In the genomic region with DNA sequence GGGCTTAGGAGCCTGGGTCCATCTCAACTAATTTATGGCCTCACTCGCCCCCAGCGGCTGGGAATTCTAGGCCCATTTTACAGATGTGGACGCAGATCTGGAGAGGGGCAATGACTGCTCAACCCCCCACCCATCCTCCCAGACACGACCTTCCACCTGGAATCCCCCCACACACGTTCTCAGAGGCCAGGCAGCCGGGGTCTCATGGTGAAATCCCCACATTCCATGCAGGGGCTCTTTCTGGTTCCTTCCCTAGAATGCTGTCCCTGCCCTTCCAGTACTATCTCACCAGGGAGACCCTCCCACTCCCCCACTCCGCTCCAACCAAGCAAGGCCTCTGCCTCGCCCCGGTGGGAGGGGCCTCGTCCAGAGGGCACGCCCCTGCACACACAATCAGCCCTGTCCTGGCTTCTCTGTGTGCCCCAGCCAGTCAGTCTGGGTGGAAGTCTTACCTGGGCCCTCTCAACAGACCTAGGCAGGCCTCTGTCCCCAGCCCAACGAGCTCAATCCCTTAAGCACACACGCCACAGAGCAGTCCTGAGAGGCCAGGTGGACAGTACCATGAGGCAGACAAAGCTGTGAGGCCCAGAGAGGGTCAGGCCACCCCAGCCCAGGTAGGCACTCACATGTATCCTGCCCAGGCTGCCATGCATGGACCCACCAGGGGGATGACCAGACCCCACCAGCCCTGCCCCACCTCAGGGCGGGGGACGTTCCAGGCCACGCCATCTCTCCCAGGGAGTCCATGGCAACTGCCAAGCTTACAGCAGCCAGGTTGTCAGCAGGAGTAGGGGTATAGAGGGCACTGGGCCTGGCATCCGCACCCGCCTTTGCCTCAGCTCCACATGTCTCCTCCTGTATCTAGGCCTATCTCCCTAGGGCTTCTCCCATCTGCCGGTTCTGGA, we compare ENCODE assay signal across 8 cellular contexts. TPM values are rescaled to one million over a fixed set of nuclear protein-coding genes. Genes with fewer than 3 reads are reported as not detected.
DNase-seq lines count a peak whose midpoint lies in the region; ATAC-seq and TF ChIP-seq lines count a peak whose summit lies in the region.

No MANE protein-coding gene starts in this region.

- H3K27ac Mint-ChIP-seq in H9: peak overlapping the region in 2 of 3 experiments; percentile 51 to 67; a peak in 3 of 7 replicates
- H3K27ac Mint-ChIP-seq in effector memory CD8-positive, alpha-beta T cell: peak overlapping the region; percentile 77 to 83

- H3K27me3 Mint-ChIP-seq in H9 (ENCODE audit: low read depth): peaks cover 5% of the 10 kb centered on the region
- no peaks in the 10 kb centered on the region for H3K27me3 Mint-ChIP-seq in effector memory CD8-positive, alpha-beta T cell

- no peak overlapping the region for H2BK15ac ChIP-seq in H9 (ENCODE audit: low read depth, low read length)

- no peak overlapping the region for H2AK5ac ChIP-seq in H9 (ENCODE audit: insufficient read length, low read length)

- H3K9ac ChIP-seq in H9 (ENCODE audit: extremely low read depth, insufficient read length, low read length): no peak overlapping the region

- H3K36me3 ChIP-seq in SJCRH30 (no peaks in the 10 kb centered on the region; the same call in 1 of the 2 replicates), neuron (ENCODE audit: insufficient read depth, low read length) (peaks cover 15% of the 10 kb centered on the region)

- no CpG with 5 or more reads among the region's 19 CpGs for WGBS in H9 (ENCODE audit: extremely low coverage, insufficient read length, low lambda C conversion rate)

- H3K23ac ChIP-seq in H9 (ENCODE audit: insufficient read length, low read depth, low read length): no peak overlapping the region

- no peak overlapping the region for H3K56ac ChIP-seq in H9 (ENCODE audit: insufficient read length, low read depth, low read length)

- H3T11ph ChIP-seq in H9 (ENCODE audit: low read length): no peak overlapping the region

- H4K20me1 ChIP-seq in H9 (ENCODE audit: control insufficient read depth, insufficient read depth, insufficient read length): peaks cover 2% of the 10 kb centered on the region

- DNase-seq in H9 (peak; percentile 98), SJCRH30 (peak; percentile 89 to 90), GM20000 (ENCODE audit: low spot score) (no peak), EL (no peak)
- no peak for DNase-seq in effector memory CD8-positive, alpha-beta T cell

- no peak overlapping the region for H3K4ac ChIP-seq in H9 (ENCODE audit: low read depth, low read length)

- H3K14ac ChIP-seq in H9 (ENCODE audit: insufficient read depth, low read length): peak overlapping the region; percentile 14; the same call in 1 of the 2 replicates

- H2BK120ac ChIP-seq in H9 (ENCODE audit: low read depth, low read length, poor library complexity, severe bottlenecking): no peak overlapping the region

- H2BK5ac ChIP-seq in H9 (ENCODE audit: insufficient read length, low read length): no peak overlapping the region

- peak overlapping the region; percentile 84 for H3K4me3 ChIP-seq in SJCRH30
- H3K4me3 ChIP-seq in neuron (ENCODE audit: low read length): peak overlapping the region; percentile 76

- no peak overlapping the region for H2BK12ac ChIP-seq in H9 (ENCODE audit: insufficient read length, low read depth, low read length)

- H4K8ac ChIP-seq in H9 (replicated peaks; ENCODE audit: insufficient read length, low read depth, low read length): no peak overlapping the region

- H3K27ac ChIP-seq in H9 (ENCODE audit: insufficient read length, low read depth, low read length) (no peak overlapping the region), SJCRH30 (peak overlapping the region; percentile 92)

- no peaks in the 10 kb centered on the region for H3K79me1 ChIP-seq in H9 (ENCODE audit: insufficient read depth, low read depth, low read length, poor library complexity, severe bottlenecking)

- peak overlapping the region; percentile 81 to 91 for H3K4me3 Mint-ChIP-seq in H9
- peak overlapping the region; percentile 84 to 85 for H3K4me3 Mint-ChIP-seq in effector memory CD8-positive, alpha-beta T cell

- ATAC-seq in effector memory CD8-positive, alpha-beta T cell (replicated peaks): no peak
- no peak for ATAC-seq in HG03442 (IDR thresholded peaks at IDR 0.05; ENCODE audit: unreplicated experiment)
- no peak for ATAC-seq in GM21381 (IDR thresholded peaks at IDR 0.05; ENCODE audit: unreplicated experiment)

- peaks cover 6 to 12% (median 10%) of the 10 kb centered on the region in 3 experiments; a peak in 5 of 7 replicates for H3K36me3 Mint-ChIP-seq in H9 (ENCODE audit: insufficient read depth in 1 of 3, low read depth in 3 of 3)
- peaks cover 11% of the 10 kb centered on the region for H3K36me3 Mint-ChIP-seq in effector memory CD8-positive, alpha-beta T cell (ENCODE audit: insufficient read depth)

- no peak overlapping the region for H4K5ac ChIP-seq in H9 (ENCODE audit: insufficient read length, low read depth, low read length)

- H3K4me1 ChIP-seq in H9 (ENCODE audit: insufficient read depth, low read length) (no peaks in the 10 kb centered on the region; the same call in 1 of the 2 replicates), SJCRH30 (no peaks in the 10 kb centered on the region), neuron (ENCODE audit: insufficient read depth, low read length) (peaks cover 25% of the 10 kb centered on the region)

- peak overlapping the region; percentile 50 for H3K4me2 ChIP-seq in H9 (ENCODE audit: insufficient read depth, insufficient read length, low read length)

- H3K4me1 Mint-ChIP-seq in H9: peaks cover 15 to 21% of the 10 kb centered on the region in 2 experiments
- peaks cover 4 to 7% of the 10 kb centered on the region in 2 donors for H3K4me1 Mint-ChIP-seq in effector memory CD8-positive, alpha-beta T cell (ENCODE audit: low read depth in 2 of 2)

- no peak overlapping the region for H2BK20ac ChIP-seq in H9 (ENCODE audit: low read depth, low read length, poor library complexity, severe bottlenecking)

- no peaks in the 10 kb centered on the region for H3K9me3 ChIP-seq in H9 (ENCODE audit: control insufficient read depth, low read depth, low read length)
- H3K9me3 ChIP-seq in SJCRH30 (replicated peaks): no peaks in the 10 kb centered on the region
- no peaks in the 10 kb centered on the region for H3K9me3 ChIP-seq in neuron (ENCODE audit: low read length)

- H3K23me2 ChIP-seq in H9 (ENCODE audit: insufficient read length, low read depth, low read length, poor library complexity, severe bottlenecking): peaks cover 12% of the 10 kb centered on the region

- TF ChIP-seq CTCF in H9 (conservative IDR thresholded peaks at IDR 0.05) (no peak), GM20000 (IDR thresholded peaks at IDR 0.05; ENCODE audit: extremely low read depth, missing control alignments) (no peak)

- H4K91ac ChIP-seq in H9 (ENCODE audit: insufficient read length, low read depth, low read length): no peak overlapping the region

- no peaks in the 10 kb centered on the region for H3K79me2 ChIP-seq in H9 (ENCODE audit: insufficient read depth, low read length)

- no peaks in the 10 kb centered on the region for H3K27me3 ChIP-seq in H9 (ENCODE audit: insufficient read depth, low read length)
- no peaks in the 10 kb centered on the region for H3K27me3 ChIP-seq in SJCRH30
- no peaks in the 10 kb centered on the region for H3K27me3 ChIP-seq in neuron (ENCODE audit: insufficient read depth, low read length)

- H3K18ac ChIP-seq in H9 (ENCODE audit: insufficient read length, low read depth, low read length): peak overlapping the region; percentile 18

- H3K9me3 Mint-ChIP-seq in H9: no peaks in the 10 kb centered on the region
- H3K9me3 Mint-ChIP-seq in effector memory CD8-positive, alpha-beta T cell: peaks cover 0 to 2% of the 10 kb centered on the region in 2 donors

- H2AFZ ChIP-seq in H9 (ENCODE audit: low read length): no peak overlapping the region
- H2AFZ ChIP-seq in neuron (ENCODE audit: low read depth, low read length): peak overlapping the region; percentile 44

RNA-seq across cellular contexts. Expression of a gene that starts 1.3 kb away (rescaled TPM):
- total RNA-seq in H9 (2021): 29.0 and 29.8 TPM in 2 replicates
- 19.9 and 20.5 TPM in 2 replicates for total RNA-seq in SJCRH30 (2014; rRNA removed; shearing (Covaris generic))

Comparison
In these comparisons a context has a peak if more than half of its experiments do, and no peak if none do; other contexts are left out.
1. DNase-seq: peak in H9 (single experiment) and SJCRH30 (2 of 2); none in effector memory CD8-positive, alpha-beta T cell (0 of 3), GM20000 (single experiment) and EL (single experiment).